ENCODE assay signal across 23 cellular contexts in genomic region chr14:59236195-59236594, GRCh38.
"Had no signal": no experiment of that assay in that cellular context is flagged by ENCODE, and none has a peak within 500 bp of the region (broad histone marks: within the 10 kb centered on the region; RNA-seq: fewer than 3 reads in every experiment).

No MANE protein-coding gene starts in this region.

- ATAC-seq: mucosa of descending colon; right lobe of liver; stimulated activated naive B cell treated with anti-CD40 and anti-IgM and Interleukin-4, amounts not matched to agents 10 μg/mL and 1 μg/mL and 100 μg/mL, for 72 hours had no signal

- H3K9ac ChIP-seq: parathyroid adenoma had no signal

- FAIRE-seq: bronchial epithelial cell, small intestine had no signal

- H3K9me3 ChIP-seq: esophagus squamous epithelium, mucosa of descending colon, right lobe of liver, thoracic aorta, upper lobe of left lung had no signal

- H3K36me3 ChIP-seq: esophagus squamous epithelium, right lobe of liver, thoracic aorta, upper lobe of left lung had no signal

- H2AFZ ChIP-seq: parathyroid adenoma had no signal

- H3K4me1 ChIP-seq: right lobe of liver had no signal

- H3K4me3 ChIP-seq: coronary artery, esophagus squamous epithelium, mucosa of descending colon, right lobe of liver, thoracic aorta, upper lobe of left lung had no signal

- H3K27ac ChIP-seq: coronary artery, esophagus squamous epithelium, parathyroid adenoma, right lobe of liver, thoracic aorta, upper lobe of left lung had no signal

- H3K27me3 ChIP-seq: esophagus squamous epithelium, right lobe of liver, upper lobe of left lung had no signal

- DNase-seq: activated CD4-positive, alpha-beta memory T cell treated with anti-CD3 and anti-CD28 coated beads for 36 hours; activated CD4-positive, alpha-beta T cell treated with anti-CD3 and anti-CD28 coated beads for 48 hours; activated CD4-positive, CD25-positive, alpha-beta regulatory T cell; activated effector memory CD4-positive, alpha-beta T cell treated with anti-CD3 and anti-CD28 coated beads, Interleukin-2, amount 50 U/mL, for 16 hours; activated naive CD4-positive, alpha-beta T cell treated with anti-CD3 and anti-CD28 coated beads, Interleukin-2, amount 10 ng/mL, durations not matched to agents 7 days and 5 days; activated T-cell treated with anti-CD3 and anti-CD28 coated beads for 4 hours; amygdala; cerebellar nuclear complex; esophagus squamous epithelium; kidney glomerular epithelial cell; mesenchymal stem cell; mucosa of descending colon; nucleus accumbens; right lobe of liver; small intestine; stimulated activated CD4-positive, alpha-beta T cell treated with anti-CD3 and anti-CD28 coated beads, Interleukin-15, amount 100 ng/mL, for 24 hours; stimulated activated naive B cell treated with anti-CD40 and anti-IgM and Interleukin-4, amounts not matched to agents 10 μg/mL and 1 μg/mL and 100 μg/mL, for 72 hours; T1000; upper lobe of left lung had no signal
